In genomic region chr5:113487779-113488644, GRCh38 we compare ENCODE assay signal across 8 cellular contexts. TPM values are rescaled to one million over a fixed set of nuclear protein-coding genes. Genes with fewer than 3 reads are reported as not detected.
DNase-seq lines count a peak whose midpoint lies in the region; ATAC-seq and TF ChIP-seq lines count a peak whose summit lies in the region.

TSS of gene MCC (minus strand) at chr5:113488453.

- H3K4me3 Mint-ChIP-seq in nephron progenitor cell (peak within 1 kb of the TSS; percentile 90), type B pancreatic cell (peak within 1 kb of the TSS; percentile 93)

- peaks cover 0 to 13% (median 0%) of the 10 kb centered on the region in 3 donors for H3K9me3 ChIP-seq in gastroesophageal sphincter

- TF ChIP-seq CTCF in C4-2B (conservative IDR thresholded peaks at IDR 0.05) (no peak), gastroesophageal sphincter (IDR thresholded peaks at IDR 0.05) (no peak), nephron progenitor cell (IDR thresholded peaks at IDR 0.05) (no peak), type B pancreatic cell (conservative IDR thresholded peaks at IDR 0.05) (no peak)

- H3K4me1 ChIP-seq in gastroesophageal sphincter = peaks cover 0 to 21% (median 0%) of the 10 kb centered on the region in 3 donors

- peaks cover 6% of the 10 kb centered on the region for H3K4me1 Mint-ChIP-seq in nephron progenitor cell
- no peaks in the 10 kb centered on the region for H3K4me1 Mint-ChIP-seq in type B pancreatic cell (ENCODE audit: unreplicated experiment)

- peaks cover 6% of the 10 kb centered on the region for H3K36me3 Mint-ChIP-seq in nephron progenitor cell (ENCODE audit: low read depth)
- peaks cover 4% of the 10 kb centered on the region for H3K36me3 Mint-ChIP-seq in type B pancreatic cell

- peak; percentile 89 for ATAC-seq in gastroesophageal sphincter
- ATAC-seq in HG03196 (IDR thresholded peaks at IDR 0.05; ENCODE audit: unreplicated experiment) = no peak

- no peak for TF ChIP-seq EP300 in gastroesophageal sphincter (IDR thresholded peaks at IDR 0.05)

- H3K27me3 ChIP-seq in gastroesophageal sphincter = peaks cover 16% of the 10 kb centered on the region

- TF ChIP-seq POLR2A in gastroesophageal sphincter (IDR thresholded peaks at IDR 0.05) = no peak

- 0% methylated on average over 1 of the region's 86 CpGs; no CpG with 5 or more reads in 1 of the 2 donors for WGBS in gastroesophageal sphincter (ENCODE audit: low coverage in 1 of 2), 2 donors

- H3K9me3 Mint-ChIP-seq in nephron progenitor cell (peaks cover 31% of the 10 kb centered on the region), type B pancreatic cell (peaks cover 10% of the 10 kb centered on the region)

- peak within 1 kb of the TSS; percentile 43 for H3K27ac ChIP-seq in C4-2B
- H3K27ac ChIP-seq in gastroesophageal sphincter = peak within 1 kb of the TSS in 3 of 4 donors; percentile 52 to 76 (median 61)

- no peaks in the 10 kb centered on the region for H3K36me3 ChIP-seq in gastroesophageal sphincter

- peak within 1 kb of the TSS; percentile 34 to 66 for H3K4me3 ChIP-seq in gastroesophageal sphincter

- DNase-seq in HCEC 1CT (peak; percentile 89), NCI-H748 (lab: John Stamatoyannopoulos, UW; ENCODE audit: unreplicated experiment) (peak; percentile 73), nephron progenitor cell (peak; percentile 93), type B pancreatic cell (ENCODE audit: extremely low spot score, unreplicated experiment) (peak; percentile 90)
- peak; percentile 38 for DNase-seq in activated naive CD4-positive, alpha-beta T cell treated with anti-CD3 and anti-CD28 coated beads, Interleukin-2, amount 50 U/mL, for 16 hours

- H3K27me3 Mint-ChIP-seq in nephron progenitor cell (ENCODE audit: low read depth, poor library complexity) (peaks cover 72% of the 10 kb centered on the region), type B pancreatic cell (peaks cover 45% of the 10 kb centered on the region)

- no peak within 1 kb of the TSS for H3K27ac Mint-ChIP-seq in nephron progenitor cell
- H3K27ac Mint-ChIP-seq in type B pancreatic cell = peak within 1 kb of the TSS; percentile 56

RNA-seq across cellular contexts. Expression of gene MCC, which starts in this region (rescaled TPM):
- total RNA-seq in gastroesophageal sphincter (10 to 100 TPM; 20.5 to 28.7 (median 23.5) TPM), type B pancreatic cell (ENCODE audit: low replicate concordance) (11.8 and 24.0 TPM in 2 replicates)

Comparison
In these comparisons a context has a peak if more than half of its experiments do, and no peak if none do; other contexts are left out.
1. DNase-seq: peak in every context shown above with its lines; median percentile 93 in nephron progenitor cell; 90 in type B pancreatic cell; 89 in HCEC 1CT; 73 in NCI-H748; 38 in activated naive CD4-positive, alpha-beta T cell treated with anti-CD3 and anti-CD28 coated beads, Interleukin-2, amount 50 U/mL, for 16 hours.